In the genomic region with DNA sequence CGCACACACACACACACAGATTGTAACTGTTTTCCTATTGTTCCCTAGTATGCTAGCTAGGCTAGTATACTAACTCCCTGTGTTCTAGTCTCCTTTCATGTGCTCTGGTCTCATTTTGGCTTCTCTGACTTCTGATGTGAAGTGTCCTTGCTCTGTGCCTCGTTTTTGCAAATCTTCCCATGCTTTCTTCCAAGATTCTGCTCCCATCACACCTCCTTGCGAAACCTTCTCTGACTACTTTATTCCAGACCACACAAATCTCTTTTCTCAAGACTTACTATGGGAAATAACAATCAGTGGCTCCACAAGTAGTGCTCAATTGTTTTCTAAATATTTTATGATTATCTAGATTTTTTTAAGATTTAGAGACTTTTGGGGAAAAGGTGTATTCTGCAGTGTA, we compare ENCODE assay signal across 23 cellular contexts. TPM values are rescaled to one million over a fixed set of nuclear protein-coding genes. Genes with fewer than 3 reads are reported as not detected.
DNase-seq lines count a peak whose midpoint lies in the region; ATAC-seq and TF ChIP-seq lines count a peak whose summit lies in the region.
"Had no signal": no experiment of that assay in that cellular context is flagged by ENCODE, and none has a peak within 500 bp of the region (broad histone marks: within the 10 kb centered on the region; RNA-seq: fewer than 3 reads in every experiment).

No MANE protein-coding gene starts in this region.

- WGBS in mesenchymal stem cell = 88% methylated on average over 3 of the region's 3 CpGs
- 52% methylated on average over 3 of the region's 3 CpGs for WGBS in suprapubic skin

- peaks cover 11% of the 10 kb centered on the region for H3K36me3 Mint-ChIP-seq in chondrocyte (ENCODE audit: low read depth)

- TF ChIP-seq EP300 in suprapubic skin (IDR thresholded peaks at IDR 0.05) = no peak

- no peak for TF ChIP-seq POLR2A in suprapubic skin (IDR thresholded peaks at IDR 0.05)

- no peak overlapping the region for H4K91ac ChIP-seq in mesenchymal stem cell (ENCODE audit: low read length)

- no peak overlapping the region for H2BK120ac ChIP-seq in mesenchymal stem cell (ENCODE audit: low read depth, low read length)

- H3K27ac Mint-ChIP-seq in chondrocyte (ENCODE audit: unreplicated experiment) = peak overlapping the region; percentile 71
- H3K27ac Mint-ChIP-seq: CD4-positive, alpha-beta T cell; effector memory CD8-positive, alpha-beta T cell; T-helper 1 cell treated with Interleukin-12 subunit alpha and Interleukin-12 subunit beta and Interleukin-4 antibody, amounts not matched to agents 30 μg/mL and 1 μg/mL, for 36 hours had no signal

- no peak overlapping the region for H2BK5ac ChIP-seq in mesenchymal stem cell (ENCODE audit: low read depth, low read length, poor library complexity, severe bottlenecking)

- H4K8ac ChIP-seq in mesenchymal stem cell (ENCODE audit: low read length) = no peak overlapping the region

- H3K36me3 ChIP-seq in mesenchymal stem cell (ENCODE audit: control insufficient read depth in 1 of 2, insufficient read depth in 2 of 2, low read depth in 1 of 2, low read length in 2 of 2) = peaks cover 0 to 93% of the 10 kb centered on the region in 2 experiments
- H3K36me3 ChIP-seq in suprapubic skin = no peaks in the 10 kb centered on the region
- H3K36me3 ChIP-seq: neutrophil, SJCRH30, uterus had no signal

- H3K4me2 ChIP-seq in mesenchymal stem cell (ENCODE audit: low read length, poor library complexity, severe bottlenecking) = no peak overlapping the region

- no peak overlapping the region for H2BK12ac ChIP-seq in mesenchymal stem cell (ENCODE audit: low read length in 2 of 2)

- H3K9me3 Mint-ChIP-seq in chondrocyte (ENCODE audit: low read depth) = no peaks in the 10 kb centered on the region
- H3K9me3 Mint-ChIP-seq: CD4-positive, alpha-beta T cell; effector memory CD8-positive, alpha-beta T cell; T-helper 1 cell treated with Interleukin-12 subunit alpha and Interleukin-12 subunit beta and Interleukin-4 antibody, amounts not matched to agents 30 μg/mL and 1 μg/mL, for 36 hours had no signal

- H3K4me3 Mint-ChIP-seq in chondrocyte (ENCODE audit: unreplicated experiment) = no peak overlapping the region
- H3K4me3 Mint-ChIP-seq: CD4-positive, alpha-beta T cell; effector memory CD8-positive, alpha-beta T cell; T-helper 1 cell treated with Interleukin-12 subunit alpha and Interleukin-12 subunit beta and Interleukin-4 antibody, amounts not matched to agents 30 μg/mL and 1 μg/mL, for 36 hours had no signal

- no peak overlapping the region for H2AK5ac ChIP-seq in mesenchymal stem cell (ENCODE audit: low read length, severe bottlenecking)

- H3K9me3 ChIP-seq in mesenchymal stem cell (ENCODE audit: control insufficient read depth, low read length) (no peaks in the 10 kb centered on the region), suprapubic skin (no peaks in the 10 kb centered on the region)
- H3K9me3 ChIP-seq: body of pancreas, neutrophil, SJCRH30, uterus had no signal

- H3K4ac ChIP-seq in mesenchymal stem cell (ENCODE audit: low read depth in 1 of 2, low read length in 2 of 2) = no peak overlapping the region

- no peak overlapping the region for H2AFZ ChIP-seq in mesenchymal stem cell (ENCODE audit: low read depth, low read length)

- no peak overlapping the region for H3K14ac ChIP-seq in mesenchymal stem cell (ENCODE audit: low read length in 2 of 2)

- H3K79me1 ChIP-seq in mesenchymal stem cell (replicated peaks; ENCODE audit: low read length, poor library complexity, severe bottlenecking) = no peaks in the 10 kb centered on the region

- ATAC-seq in HG02938 (IDR thresholded peaks at IDR 0.05; ENCODE audit: unreplicated experiment) = no peak
- ATAC-seq in GM18870 (IDR thresholded peaks at IDR 0.05; ENCODE audit: unreplicated experiment) = no peak
- ATAC-seq: body of pancreas; effector memory CD8-positive, alpha-beta T cell had no signal

- TF ChIP-seq CTCF in chondrocyte (IDR thresholded peaks at IDR 0.05) = no peak
- no peak for TF ChIP-seq CTCF in suprapubic skin (IDR thresholded peaks at IDR 0.05)

- no peak overlapping the region for H3K18ac ChIP-seq in mesenchymal stem cell (ENCODE audit: low read depth in 1 of 2, low read length in 2 of 2)

- H3K4me1 Mint-ChIP-seq in chondrocyte (ENCODE audit: low read depth) = peaks cover 97% of the 10 kb centered on the region

- H3K27ac ChIP-seq in mesenchymal stem cell (ENCODE audit: low read length, poor library complexity, severe bottlenecking) = no peak overlapping the region
- peak overlapping the region; percentile 51 for H3K27ac ChIP-seq in suprapubic skin
- H3K27ac ChIP-seq: body of pancreas, neutrophil, SJCRH30 had no signal

- H3K27me3 ChIP-seq in mesenchymal stem cell (ENCODE audit: control insufficient read depth in 1 of 2, insufficient read depth in 1 of 2, low read length in 2 of 2) (peaks cover 0 to 27% of the 10 kb centered on the region in 2 experiments), suprapubic skin (peaks cover 6% of the 10 kb centered on the region)
- H3K27me3 ChIP-seq: SJCRH30, uterus had no signal

- no peak overlapping the region for H3K23ac ChIP-seq in mesenchymal stem cell (ENCODE audit: low read length in 2 of 2)

- H3K4me3 ChIP-seq in mesenchymal stem cell (ENCODE audit: insufficient read depth in 1 of 2, low read depth in 1 of 2, low read length in 2 of 2) (peak overlapping the region in 1 of 2 experiments; percentile 83), suprapubic skin (no peak overlapping the region)
- H3K4me3 ChIP-seq: body of pancreas, lung, SJCRH30, uterus had no signal

- H3K4me1 ChIP-seq in mesenchymal stem cell (ENCODE audit: control insufficient read depth, insufficient read depth, low read depth, low read length) (no peaks in the 10 kb centered on the region), suprapubic skin (peaks cover 23% of the 10 kb centered on the region)
- H3K4me1 ChIP-seq: body of pancreas, SJCRH30 had no signal

- DNase-seq in EH (ENCODE audit: low read depth) (peak; percentile 73), chondrocyte (ENCODE audit: low spot score) (no peak), mesenchymal stem cell (no peak), suprapubic skin (ENCODE audit: low spot score in 2 of 2) (no peak), GM03348 (ENCODE audit: low spot score) (no peak), ecto neural progenitor cell (ENCODE audit: low spot score) (no peak)
- DNase-seq: activated CD4-positive, alpha-beta T cell treated with anti-CD3 and anti-CD28 coated beads for 1 hour; activated gamma-delta T cell; body of pancreas; CD4-positive, alpha-beta T cell; effector memory CD8-positive, alpha-beta T cell; GOT3; kidney glomerular epithelial cell; MV-4-11; NCI-H526 treated with DMSO at 0.1 percent for 48 hours; SJCRH30; small intestine had no signal

- peak overlapping the region; percentile 98 for H3K9ac ChIP-seq in mesenchymal stem cell (ENCODE audit: low read length)

- H3K27me3 Mint-ChIP-seq in chondrocyte (ENCODE audit: low read depth) = no peaks in the 10 kb centered on the region

- H2BK15ac ChIP-seq in mesenchymal stem cell (ENCODE audit: low read depth, poor library complexity, severe bottlenecking) = no peak overlapping the region

RNA-seq across cellular contexts. Expression of a gene that starts 10.3 kb away (rescaled TPM):
- total RNA-seq in chondrocyte (158 to 224 TPM (median 168 TPM) in 3 replicates), suprapubic skin (10 to 100 TPM; 14.7 to 32.5 (median 23.5) TPM)
- polyA plus RNA-seq in mesenchymal stem cell (2013, experiment 1 of 2) = 0.66 TPM
- polyA plus RNA-seq in mesenchymal stem cell (2013, experiment 2 of 2) = 0.56 TPM
- total RNA-seq: CD4-positive, alpha-beta T cell had no signal
